ENCODE assay signal across 12 cellular contexts in the genomic region with DNA sequence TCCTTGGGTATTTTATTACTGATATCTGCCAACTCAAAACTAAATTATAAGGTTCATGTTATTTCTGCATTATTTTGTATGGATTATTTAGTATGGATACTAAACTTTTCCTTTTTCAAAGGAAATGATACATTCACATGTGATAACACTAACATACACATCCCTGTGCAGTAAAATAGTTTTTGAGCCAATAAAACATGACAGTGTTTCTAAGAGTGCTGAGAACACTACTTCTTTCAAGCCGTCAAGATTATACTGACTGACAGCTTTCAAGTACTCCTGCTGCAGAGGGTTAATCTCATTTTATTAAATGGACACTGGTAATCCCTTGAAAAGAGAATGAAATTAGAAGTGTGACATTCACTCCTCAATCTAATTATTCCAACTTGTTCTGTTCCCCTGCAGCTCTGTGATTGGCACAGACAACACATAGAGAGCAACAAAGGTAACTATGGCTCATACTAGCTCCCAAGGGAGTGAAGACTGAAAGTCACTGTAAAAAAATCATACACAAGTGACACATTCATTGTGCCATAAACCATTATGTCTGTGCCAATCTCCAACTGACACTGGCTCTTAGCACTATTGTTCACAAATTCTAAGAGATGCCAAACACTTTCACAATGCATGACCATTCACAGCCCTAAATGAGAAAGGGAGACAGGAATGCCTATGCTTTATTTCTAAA.
A peak's percentile ranks its signal among the peaks of the same experiment; 100 is the strongest.
DNase-seq lines count a peak whose midpoint lies in the region; FAIRE-seq lines count a peak whose summit lies in the region.
"Had no signal": no experiment of that assay in that cellular context is flagged by ENCODE, and none has a peak within 500 bp of the region (broad histone marks: within the 10 kb centered on the region; RNA-seq: fewer than 3 reads in every experiment).

No MANE protein-coding gene starts in this region.

- H3K4me3 Mint-ChIP-seq in activated naive CD8-positive, alpha-beta T cell, result no peak overlapping the region
- H3K4me3 Mint-ChIP-seq in activated naive CD8-positive, alpha-beta T cell treated with anti-CD3 and anti-CD28 coated beads for 36 hours, result no peak overlapping the region
- H3K4me3 Mint-ChIP-seq: stimulated activated memory B cell treated with anti-CD40 and anti-IgM and Interleukin-4, amounts not matched to agents 10 μg/mL and 1 μg/mL and 100 μg/mL, for 72 hours had no signal

- H3K9me3 Mint-ChIP-seq in activated naive CD8-positive, alpha-beta T cell (ENCODE audit: low read depth), result no peaks in the 10 kb centered on the region
- H3K9me3 Mint-ChIP-seq in activated naive CD8-positive, alpha-beta T cell treated with anti-CD3 and anti-CD28 coated beads for 36 hours, result no peaks in the 10 kb centered on the region
- H3K9me3 Mint-ChIP-seq: stimulated activated memory B cell treated with anti-CD40 and anti-IgM and Interleukin-4, amounts not matched to agents 10 μg/mL and 1 μg/mL and 100 μg/mL, for 72 hours had no signal

- H3K27ac ChIP-seq in substantia nigra (ENCODE audit: low read depth, low read length, poor library complexity, severe bottlenecking), result peak overlapping the region; percentile 81

- H3K36me3 Mint-ChIP-seq in activated naive CD8-positive, alpha-beta T cell, result peaks cover 8% of the 10 kb centered on the region
- H3K36me3 Mint-ChIP-seq in activated naive CD8-positive, alpha-beta T cell treated with anti-CD3 and anti-CD28 coated beads for 36 hours, result peaks cover 25% of the 10 kb centered on the region

- H3K27ac Mint-ChIP-seq in activated naive CD8-positive, alpha-beta T cell, result peak overlapping the region; percentile 74
- H3K27ac Mint-ChIP-seq in activated naive CD8-positive, alpha-beta T cell treated with anti-CD3 and anti-CD28 coated beads for 36 hours, result no peak overlapping the region
- H3K27ac Mint-ChIP-seq: stimulated activated memory B cell treated with anti-CD40 and anti-IgM and Interleukin-4, amounts not matched to agents 10 μg/mL and 1 μg/mL and 100 μg/mL, for 72 hours had no signal

- H3K27me3 Mint-ChIP-seq in activated naive CD8-positive, alpha-beta T cell, result no peaks in the 10 kb centered on the region
- H3K27me3 Mint-ChIP-seq in activated naive CD8-positive, alpha-beta T cell treated with anti-CD3 and anti-CD28 coated beads for 36 hours, result no peaks in the 10 kb centered on the region
- H3K27me3 Mint-ChIP-seq: stimulated activated memory B cell treated with anti-CD40 and anti-IgM and Interleukin-4, amounts not matched to agents 10 μg/mL and 1 μg/mL and 100 μg/mL, for 72 hours had no signal

- no peak for DNase-seq in activated naive CD8-positive, alpha-beta T cell treated with anti-CD3 and anti-CD28 coated beads for 36 hours
- DNase-seq in SK-N-DZ (ENCODE audit: low spot score), result peak; percentile 21
- peak in 1 of 2 donors; percentile 8 for DNase-seq in frontal cortex (ENCODE audit: low spot score in 2 of 2)
- peak in 10 of 49 donors; percentile 7 to 47 (median 24) for DNase-seq in substantia nigra (lab: John Stamatoyannopoulos, UW)
- DNase-seq in SHP77 (lab: John Stamatoyannopoulos, UW), result no peak
- no peak for DNase-seq in NCI-H526 treated with DMSO at 0.1 percent for 48 hours (lab: John Stamatoyannopoulos, UW)
- DNase-seq in activated T-cell treated with anti-CD3 and anti-CD28 coated beads, Interleukin-2, amount 50 U/mL, for 48 hours, result no peak
- DNase-seq: activated CD8-positive, alpha-beta memory T cell treated with anti-CD3 and anti-CD28 coated beads, Interleukin-2, amount 50 U/mL, for 4 hours; glutamatergic neuron had no signal

- FAIRE-seq in frontal cortex (lab: Jason Lieb, UNC), result peak; percentile 93
- FAIRE-seq: HTR-8/SVneo had no signal

- peaks cover 82% of the 10 kb centered on the region for H3K4me1 Mint-ChIP-seq in activated naive CD8-positive, alpha-beta T cell (ENCODE audit: low read depth)
- peaks cover 75% of the 10 kb centered on the region for H3K4me1 Mint-ChIP-seq in activated naive CD8-positive, alpha-beta T cell treated with anti-CD3 and anti-CD28 coated beads for 36 hours
